In genomic region chr5:178429541-178430186, GRCh38 we compare ENCODE assay signal across 18 cellular contexts.
DNase-seq lines count a peak whose midpoint lies in the region; ATAC-seq and TF ChIP-seq lines count a peak whose summit lies in the region.
"Had no signal": no experiment of that assay in that cellular context is flagged by ENCODE, and none has a peak within 500 bp of the region (broad histone marks: within the 10 kb centered on the region; RNA-seq: fewer than 3 reads in every experiment).

No MANE protein-coding gene starts in this region.

- no peaks in the 10 kb centered on the region for H3K9me2 ChIP-seq in MM.1S (replicated peaks; ENCODE audit: insufficient read depth, low read length)

- H3K27ac ChIP-seq in heart left ventricle: peak overlapping the region in 11 of 12 donors; percentile 46 to 97 (median 79)
- H3K27ac ChIP-seq in body of pancreas: peak overlapping the region in 3 of 4 donors; percentile 32 to 68 (median 67)
- H3K27ac ChIP-seq in lung (ENCODE audit: low read depth in 1 of 2, low read length in 1 of 2): no peak overlapping the region
- H3K27ac ChIP-seq in MM.1S (ENCODE audit: low read length): no peak overlapping the region
- H3K27ac ChIP-seq: A549, left lung had no signal

- no peak overlapping the region for H3K9ac ChIP-seq in MM.1S (ENCODE audit: low read length)

- no peaks in the 10 kb centered on the region for H3K79me2 ChIP-seq in MM.1S (ENCODE audit: low read length)

- peaks cover 0 to 6% (median 0%) of the 10 kb centered on the region in 12 donors for H3K9me3 ChIP-seq in heart left ventricle
- no peaks in the 10 kb centered on the region for H3K9me3 ChIP-seq in body of pancreas
- no peaks in the 10 kb centered on the region for H3K9me3 ChIP-seq in lung (ENCODE audit: control insufficient read depth in 2 of 2, insufficient read depth in 1 of 2, low read length in 1 of 2)
- no peaks in the 10 kb centered on the region for H3K9me3 ChIP-seq in MM.1S (replicated peaks; ENCODE audit: insufficient read depth, low read length)
- H3K9me3 ChIP-seq: left lung had no signal

- no peak overlapping the region for H3K27ac Mint-ChIP-seq in stimulated activated effector memory CD8-positive, alpha-beta T cell treated with anti-CD3 and anti-CD28 coated beads, Interleukin-12 subunit alpha, Interleukin-12 subunit beta, amount 100 ng/mL, for 72 hours
- H3K27ac Mint-ChIP-seq: activated CD4-positive, alpha-beta T cell treated with anti-CD3 and anti-CD28 coated beads for 36 hours had no signal

- H3K9me3 Mint-ChIP-seq in stimulated activated effector memory CD8-positive, alpha-beta T cell treated with anti-CD3 and anti-CD28 coated beads, Interleukin-12 subunit alpha, Interleukin-12 subunit beta, amount 100 ng/mL, for 72 hours: no peaks in the 10 kb centered on the region

- H3K4me2 ChIP-seq in MM.1S (ENCODE audit: low read depth, low read length): no peak overlapping the region
- H3K4me2 ChIP-seq: A549 had no signal

- H3K36me3 ChIP-seq in heart left ventricle (no peaks in the 10 kb centered on the region), body of pancreas (replicated peaks in 1 of 2; ENCODE audit: insufficient read depth in 1 of 2, low read depth in 2 of 2) (no peaks in the 10 kb centered on the region), lung (ENCODE audit: control insufficient read depth in 2 of 2, insufficient read depth in 2 of 2, low read length in 2 of 2) (no peaks in the 10 kb centered on the region), MM.1S (replicated peaks; ENCODE audit: insufficient read depth, low read length) (no peaks in the 10 kb centered on the region)
- H3K36me3 ChIP-seq: left lung had no signal

- H3K36me3 Mint-ChIP-seq in stimulated activated effector memory CD8-positive, alpha-beta T cell treated with anti-CD3 and anti-CD28 coated beads, Interleukin-12 subunit alpha, Interleukin-12 subunit beta, amount 100 ng/mL, for 72 hours: no peaks in the 10 kb centered on the region

- H3K27me3 ChIP-seq in heart left ventricle (no peaks in the 10 kb centered on the region), body of pancreas (no peaks in the 10 kb centered on the region), lung (ENCODE audit: control insufficient read depth, insufficient read depth) (no peaks in the 10 kb centered on the region), MM.1S (replicated peaks; ENCODE audit: insufficient read depth, low read length) (peaks cover 46% of the 10 kb centered on the region)
- H3K27me3 ChIP-seq: dorsolateral prefrontal cortex, left lung had no signal

- H3K4me1 ChIP-seq in heart left ventricle (peaks cover 0 to 24% (median 6%) of the 10 kb centered on the region in 12 donors), body of pancreas (peaks cover 23% of the 10 kb centered on the region), lung (ENCODE audit: control insufficient read depth in 2 of 2, insufficient read depth in 2 of 2, low read length in 2 of 2) (peaks cover 0 to 9% of the 10 kb centered on the region in 2 donors), MM.1S (ENCODE audit: low read length) (no peaks in the 10 kb centered on the region)
- H3K4me1 ChIP-seq: A549 had no signal

- no peaks in the 10 kb centered on the region for H4K20me1 ChIP-seq in MM.1S (ENCODE audit: insufficient read depth, low read length)

- TF ChIP-seq CTCF in heart left ventricle (IDR thresholded peaks at IDR 0.05): no peak
- no peak for TF ChIP-seq CTCF in body of pancreas (IDR thresholded peaks at IDR 0.05)
- no peak for TF ChIP-seq CTCF in lung (IDR thresholded peaks at IDR 0.05; ENCODE audit: control extremely low read depth, extremely low read depth)
- no peak for TF ChIP-seq CTCF in MM.1S (IDR thresholded peaks at IDR 0.05; ENCODE audit: low read length)

- H3K4me3 ChIP-seq in heart left ventricle (no peak overlapping the region), body of pancreas (no peak overlapping the region), lung (no peak overlapping the region), MM.1S (ENCODE audit: low read length) (no peak overlapping the region; the same call in 1 of the 2 replicates)
- H3K4me3 ChIP-seq: A549, dorsolateral prefrontal cortex, left lung had no signal

- H2AFZ ChIP-seq in MM.1S (ENCODE audit: low read length): no peak overlapping the region; the same call in 1 of the 2 replicates

- H3K4me3 Mint-ChIP-seq in stimulated activated effector memory CD8-positive, alpha-beta T cell treated with anti-CD3 and anti-CD28 coated beads, Interleukin-12 subunit alpha, Interleukin-12 subunit beta, amount 100 ng/mL, for 72 hours: no peak overlapping the region
- H3K4me3 Mint-ChIP-seq: activated CD4-positive, alpha-beta T cell treated with anti-CD3 and anti-CD28 coated beads for 36 hours had no signal

- no peak for DNase-seq in heart left ventricle
- DNase-seq in Right ventricle myocardium superior: no peak
- peak; percentile 28 to 67 (median 40) for DNase-seq in body of pancreas
- DNase-seq in lung (ENCODE audit: low spot score): peak; percentile 25
- DNase-seq in stimulated activated effector memory CD8-positive, alpha-beta T cell treated with anti-CD3 and anti-CD28 coated beads, Interleukin-12 subunit alpha, Interleukin-12 subunit beta, amount 100 ng/mL, for 72 hours (ENCODE audit: low spot score in 2 of 2): no peak
- no peak for DNase-seq in GF-D8 (lab: John Stamatoyannopoulos, UW)
- no peak for DNase-seq in DMS53 (lab: John Stamatoyannopoulos, UW)
- no peak for DNase-seq in MM.1S
- DNase-seq: activated CD4-positive, alpha-beta T cell treated with anti-CD3 and anti-CD28 coated beads for 36 hours; caudate nucleus; dorsolateral prefrontal cortex; KG1; left lung; NCI-H1048; NCI-H510A treated with DMSO at 0.1 percent for 48 hours; small intestine; stimulated activated CD4-positive, alpha-beta T cell treated with anti-CD3 and anti-CD28 coated beads, Interleukin-2, amount 100 ng/mL, for 48 hours had no signal

- TF ChIP-seq POLR2A in heart left ventricle (IDR thresholded peaks at IDR 0.05) (no peak), body of pancreas (IDR thresholded peaks at IDR 0.05) (no peak)

- no peaks in the 10 kb centered on the region for H3F3A ChIP-seq in MM.1S (ENCODE audit: insufficient read depth, low read length)

- WGBS in heart left ventricle, 4 donors: 75 to 87% (median 80%) methylated on average over 10 of the region's 10 CpGs
- 57 to 61% methylated on average over 10 of the region's 10 CpGs for WGBS in body of pancreas, 2 donors
- WGBS in lung, 2 donors: 77 to 82% methylated on average over 10 of the region's 10 CpGs

- ATAC-seq in heart left ventricle: no peak
- ATAC-seq in Right ventricle myocardium superior (ENCODE audit: poor library complexity): no peak
- ATAC-seq in body of pancreas: peak; percentile 55
- no peak for ATAC-seq in lung (ENCODE audit: insufficient read depth, low FRiP score)
- ATAC-seq in stimulated activated effector memory CD8-positive, alpha-beta T cell treated with anti-CD3 and anti-CD28 coated beads, Interleukin-12 subunit alpha, Interleukin-12 subunit beta, amount 100 ng/mL, for 72 hours: peak; percentile 4
- ATAC-seq: A549; activated CD4-positive, alpha-beta T cell treated with anti-CD3 and anti-CD28 coated beads for 36 hours had no signal

- H3K4me1 Mint-ChIP-seq in stimulated activated effector memory CD8-positive, alpha-beta T cell treated with anti-CD3 and anti-CD28 coated beads, Interleukin-12 subunit alpha, Interleukin-12 subunit beta, amount 100 ng/mL, for 72 hours: no peaks in the 10 kb centered on the region
- H3K4me1 Mint-ChIP-seq: activated CD4-positive, alpha-beta T cell treated with anti-CD3 and anti-CD28 coated beads for 36 hours had no signal

- intact Hi-C loops in heart left ventricle (cut with DNase I) (loop anchor here in 3 of 10 donors (2.0 to 10.0 kb wide), 5 partner anchors 97 to 161 kb away; partner anchors contain the start of gene COL23A1 (in 1 of the 3)), Right ventricle myocardium superior (cut with DNase I) (no loop called here), body of pancreas (cut with DNase I) (no loop called here)

Comparison
In these comparisons a context has a peak if more than half of its experiments do, and no peak if none do; other contexts are left out.
1. ATAC-seq: peak in body of pancreas (single experiment) and stimulated activated effector memory CD8-positive, alpha-beta T cell treated with anti-CD3 and anti-CD28 coated beads, Interleukin-12 subunit alpha, Interleukin-12 subunit beta, amount 100 ng/mL, for 72 hours (single experiment); none in heart left ventricle (0 of 4), Right ventricle myocardium superior (single experiment) and lung (single experiment).
2. DNase-seq: peak in body of pancreas (4 of 4) and lung (single experiment); none in heart left ventricle (0 of 5), Right ventricle myocardium superior (single experiment), stimulated activated effector memory CD8-positive, alpha-beta T cell treated with anti-CD3 and anti-CD28 coated beads, Interleukin-12 subunit alpha, Interleukin-12 subunit beta, amount 100 ng/mL, for 72 hours (0 of 2), GF-D8 (single experiment), DMS53 (single experiment) and MM.1S (single experiment).
3. H3K27ac ChIP-seq: peak in heart left ventricle (11 of 12) and body of pancreas (3 of 4); none in lung (0 of 2) and MM.1S (single experiment).